In genomic region chr4:177728361-177729152, GRCh38 we compare ENCODE assay signal across 17 cellular contexts.
DNase-seq lines count a peak whose midpoint lies in the region; ATAC-seq, FAIRE-seq and TF ChIP-seq lines count a peak whose summit lies in the region.
"Had no signal": no experiment of that assay in that cellular context is flagged by ENCODE, and none has a peak within 500 bp of the region (broad histone marks: within the 10 kb centered on the region; RNA-seq: fewer than 3 reads in every experiment).

No MANE protein-coding gene starts in this region.

- no peak overlapping the region for H3K4me3 ChIP-seq in keratinocyte (ENCODE audit: control insufficient read depth in 2 of 3, extremely low read depth in 1 of 3, insufficient read depth in 2 of 3, low read depth in 1 of 3, low read length in 3 of 3)
- H3K4me3 ChIP-seq in H7 (ENCODE audit: insufficient read depth, low read depth, low read length) = no peak overlapping the region
- no peak overlapping the region for H3K4me3 ChIP-seq in CD8-positive, alpha-beta T cell (ENCODE audit: low read depth, low read length)
- H3K4me3 ChIP-seq: body of pancreas had no signal

- peaks cover 4% of the 10 kb centered on the region for H3K27me3 Mint-ChIP-seq in CD8-positive, alpha-beta T cell (ENCODE audit: low read depth)
- H3K27me3 Mint-ChIP-seq: type B pancreatic cell had no signal

- TF ChIP-seq CTCF in keratinocyte (optimal IDR thresholded peaks at IDR 0.05 in 1 of 3, IDR thresholded peaks at IDR 0.05 in 1 of 3, conservative IDR thresholded peaks at IDR 0.05 in 1 of 3; ENCODE audit: extremely low read depth in 1 of 3, insufficient read depth in 2 of 3, low read length in 3 of 3) = no peak
- no peak for TF ChIP-seq CTCF in CD8-positive, alpha-beta T cell (IDR thresholded peaks at IDR 0.05)

- peak; percentile 14 for DNase-seq in DMS114 treated with DMSO at 0.1 percent for 48 hours (lab: John Stamatoyannopoulos, UW; ENCODE audit: unreplicated experiment)
- peak; percentile 39 for DNase-seq in LoVo (ENCODE audit: low spot score)
- DNase-seq in SK-MEL-5 (ENCODE audit: low read depth, low spot score) = peak; percentile 31
- peak; percentile 49 for DNase-seq in keratinocyte (ENCODE audit: low read depth, low spot score)
- no peak for DNase-seq in NCI-H748 treated with DMSO at 0.1 percent for 48 hours (lab: John Stamatoyannopoulos, UW)
- DNase-seq in H7 = no peak
- DNase-seq in CD8-positive, alpha-beta T cell = no peak
- DNase-seq: DMS79; effector CD4-positive, alpha-beta T cell; foreskin melanocyte; immature natural killer cell; Kasumi-1 had no signal

- dilution Hi-C loops in keratinocyte (cut with MboI; ENCODE audit: extremely low pct_ligation_motif_present, low sequenced_read_pairs) = no loop called here

- no peaks in the 10 kb centered on the region for H3K36me3 ChIP-seq in keratinocyte (ENCODE audit: control insufficient read depth in 2 of 2, extremely low read depth in 1 of 2, insufficient read depth in 2 of 2, low read length in 2 of 2)
- H3K36me3 ChIP-seq in H7 (replicated peaks; ENCODE audit: control insufficient read depth, insufficient read depth, low read length) = no peaks in the 10 kb centered on the region
- H3K36me3 ChIP-seq in CD8-positive, alpha-beta T cell (ENCODE audit: insufficient read depth, low read length) = no peaks in the 10 kb centered on the region

- no peaks in the 10 kb centered on the region for H3K27me3 ChIP-seq in keratinocyte (ENCODE audit: control insufficient read depth, extremely low read depth, insufficient read depth, low read length)
- H3K27me3 ChIP-seq in H7 (ENCODE audit: control insufficient read depth, insufficient read depth, low read length) = no peaks in the 10 kb centered on the region
- H3K27me3 ChIP-seq in CD8-positive, alpha-beta T cell (ENCODE audit: insufficient read depth, low read length) = no peaks in the 10 kb centered on the region
- H3K27me3 ChIP-seq: body of pancreas had no signal

- H3K4me3 Mint-ChIP-seq in CD8-positive, alpha-beta T cell = no peak overlapping the region
- H3K4me3 Mint-ChIP-seq: immature natural killer cell, type B pancreatic cell had no signal

- no peak overlapping the region for H3K27ac Mint-ChIP-seq in CD8-positive, alpha-beta T cell
- H3K27ac Mint-ChIP-seq: immature natural killer cell, type B pancreatic cell had no signal

- no peaks in the 10 kb centered on the region for H3K79me2 ChIP-seq in keratinocyte (ENCODE audit: control insufficient read depth, insufficient read depth, low read length)
- H3K79me2 ChIP-seq: parathyroid adenoma had no signal

- H3K4me1 ChIP-seq in keratinocyte (ENCODE audit: control insufficient read depth, extremely low read depth, insufficient read depth, low read length) = peaks cover 10% of the 10 kb centered on the region
- H3K4me1 ChIP-seq in CD8-positive, alpha-beta T cell (ENCODE audit: insufficient read depth, low read length) = no peaks in the 10 kb centered on the region
- H3K4me1 ChIP-seq: body of pancreas, parathyroid adenoma had no signal

- FAIRE-seq in keratinocyte (lab: Jason Lieb, UNC) = peak; percentile 91
- FAIRE-seq: GM12891 had no signal

- peaks cover 2% of the 10 kb centered on the region for H3K9me3 ChIP-seq in keratinocyte (ENCODE audit: control insufficient read depth, low read depth, low read length)
- no peaks in the 10 kb centered on the region for H3K9me3 ChIP-seq in CD8-positive, alpha-beta T cell (ENCODE audit: low read length)
- H3K9me3 ChIP-seq: body of pancreas had no signal

- no peaks in the 10 kb centered on the region for H3K36me3 Mint-ChIP-seq in CD8-positive, alpha-beta T cell
- H3K36me3 Mint-ChIP-seq: immature natural killer cell, type B pancreatic cell had no signal

- peak overlapping the region; percentile 41 for H3K27ac ChIP-seq in keratinocyte (ENCODE audit: control insufficient read depth, insufficient read depth, low read length)
- no peak overlapping the region for H3K27ac ChIP-seq in CD8-positive, alpha-beta T cell (ENCODE audit: low read depth, low read length)
- H3K27ac ChIP-seq: body of pancreas, parathyroid adenoma had no signal

- in situ Hi-C loops in SK-MEL-5 (cut with HindIII; ENCODE audit: low pct_unique_long_range_greater_than_20kb, low sequenced_read_pairs) = no loop called here

- intact Hi-C loops in CD8-positive, alpha-beta T cell (cut with DNase I, micrococcal nuclease) = no loop called here

- no peak overlapping the region for H3K4me2 ChIP-seq in keratinocyte (ENCODE audit: control insufficient read depth, extremely low read depth, insufficient read depth, low read depth, low read length)

- no peak for ATAC-seq in GM19035 (IDR thresholded peaks at IDR 0.05; ENCODE audit: unreplicated experiment)
- ATAC-seq in CD8-positive, alpha-beta T cell = no peak
- ATAC-seq: body of pancreas had no signal

- H3K9me3 Mint-ChIP-seq in CD8-positive, alpha-beta T cell = no peaks in the 10 kb centered on the region

- no peaks in the 10 kb centered on the region for H3K4me1 Mint-ChIP-seq in CD8-positive, alpha-beta T cell (ENCODE audit: low read depth)
- H3K4me1 Mint-ChIP-seq: immature natural killer cell had no signal

- H4K20me1 ChIP-seq in keratinocyte (ENCODE audit: control insufficient read depth, extremely low read depth, insufficient read depth, low read length) = no peaks in the 10 kb centered on the region

- H3K9ac ChIP-seq in keratinocyte (ENCODE audit: control insufficient read depth, extremely low read depth, insufficient read depth, low read length) = no peak overlapping the region
- H3K9ac ChIP-seq: parathyroid adenoma had no signal

- POLR2A ChIA-PET in CD8-positive, alpha-beta T cell (lab: Charles Lee) = no interaction called here

- H3K9me1 ChIP-seq in keratinocyte (ENCODE audit: control insufficient read depth, extremely low read depth, insufficient read depth, low read length) = no peaks in the 10 kb centered on the region

- H2AFZ ChIP-seq in keratinocyte (ENCODE audit: control insufficient read depth, low read length) = peak overlapping the region; percentile 5
- H2AFZ ChIP-seq: parathyroid adenoma had no signal

- CTCF ChIA-PET in CD8-positive, alpha-beta T cell (lab: Charles Lee) = no interaction called here

Comparison
In these comparisons a context has a peak if more than half of its experiments do, and no peak if none do; other contexts are left out.
1. DNase-seq: peak in DMS114 treated with DMSO at 0.1 percent for 48 hours (single experiment), LoVo (single experiment), SK-MEL-5 (single experiment) and keratinocyte (single experiment); none in NCI-H748 treated with DMSO at 0.1 percent for 48 hours (single experiment), H7 (single experiment) and CD8-positive, alpha-beta T cell (0 of 7).